9 cellular contexts compared by ENCODE assay signal in genomic region chr1:183975651-183976050, GRCh38.
"Had no signal": no experiment of that assay in that cellular context is flagged by ENCODE, and none has a peak within 500 bp of the region (broad histone marks: within the 10 kb centered on the region; RNA-seq: fewer than 3 reads in every experiment).

No MANE protein-coding gene starts in this region.

- DNase-seq: GM23248, GOT3, H7, H9, HCEC 1CT, HFFc6 had no signal

- H3K4me3 Mint-ChIP-seq: GM23338, H9, HFFc6 had no signal

- H3K36me3 ChIP-seq: HAP-1 had no signal

- H3K9me3 ChIP-seq: HAP-1 had no signal

- H3K27ac ChIP-seq: GM23248 had no signal

- ATAC-seq: GM23338, HCT116 had no signal

- H3K9me3 Mint-ChIP-seq: GM23338, HFFc6 had no signal

- H3K27ac Mint-ChIP-seq: GM23338, H9, HFFc6 had no signal

- H3K4me3 ChIP-seq: GM23248, GM23338, HAP-1 had no signal
